15 cellular contexts compared by ENCODE assay signal in genomic region chr10:43254881-43255643, GRCh38. TPM values are rescaled to one million over a fixed set of nuclear protein-coding genes. Genes with fewer than 3 reads are reported as not detected.
DNase-seq lines count a peak whose midpoint lies in the region; ATAC-seq, FAIRE-seq and TF ChIP-seq lines count a peak whose summit lies in the region.
"Had no signal": no experiment of that assay in that cellular context is flagged by ENCODE, and none has a peak within 500 bp of the region (broad histone marks: within the 10 kb centered on the region; RNA-seq: fewer than 3 reads in every experiment).

No MANE protein-coding gene starts in this region.

- 40 to 73% (median 70%) methylated on average over 1 to 12 of the region's 12 CpGs for WGBS in spleen, 5 donors

- DNase-seq in activated CD8-positive, alpha-beta memory T cell treated with anti-CD3 and anti-CD28 coated beads for 24 hours, result peak; percentile 52
- no peak for DNase-seq in activated CD8-positive, alpha-beta memory T cell treated with anti-CD3 and anti-CD28 coated beads, Interleukin-2, amount 50 U/mL, for 4 hours
- DNase-seq in Peyer's patch (peak; percentile 12 to 41 (median 36)), right atrium auricular region (ENCODE audit: low spot score) (peak; percentile 52), spleen (peak; percentile 81), GM19239 (ENCODE audit: insufficient read length, low spot score) (no peak), PC-9 (no peak)
- DNase-seq: esophagus squamous epithelium, NCI-H2081, NCI-H748 treated with DMSO at 0.1 percent for 48 hours, T-helper 9 cell had no signal

- TF ChIP-seq POLR2A in Peyer's patch (IDR thresholded peaks at IDR 0.05) (no peak), spleen (IDR thresholded peaks at IDR 0.05) (no peak)

- no peaks in the 10 kb centered on the region for H4K20me1 ChIP-seq in PC-9 (ENCODE audit: insufficient read depth)

- intact Hi-C loops in spleen (cut with DNase I; ENCODE audit: low total_unique reads), result no loop called here
- intact Hi-C loops in PC-9 (cut with micrococcal nuclease; ENCODE audit: unreplicated experiment), result loop anchor here (10.0 kb wide), 1 partner anchor 390 kb away; no protein-coding TSS in a partner anchor

- ATAC-seq in HG02610 (IDR thresholded peaks at IDR 0.05; ENCODE audit: unreplicated experiment), result no peak

- H3K36me3 ChIP-seq in Peyer's patch (no peaks in the 10 kb centered on the region), right atrium auricular region (no peaks in the 10 kb centered on the region), spleen (no peaks in the 10 kb centered on the region), PC-9 (ENCODE audit: low read depth) (no peaks in the 10 kb centered on the region)
- H3K36me3 ChIP-seq: esophagus squamous epithelium had no signal

- H3F3A ChIP-seq in PC-9 (ENCODE audit: insufficient read depth, low read depth), result no peaks in the 10 kb centered on the region

- H3K27me3 ChIP-seq in Peyer's patch (no peaks in the 10 kb centered on the region), right atrium auricular region (no peaks in the 10 kb centered on the region), spleen (replicated peaks in 1 of 7) (no peaks in the 10 kb centered on the region), PC-9 (ENCODE audit: insufficient read depth, low read depth) (no peaks in the 10 kb centered on the region)
- H3K27me3 ChIP-seq: esophagus squamous epithelium had no signal

- H3K9me2 ChIP-seq in PC-9 (ENCODE audit: insufficient read depth), result no peaks in the 10 kb centered on the region

- H3K79me2 ChIP-seq in PC-9 (ENCODE audit: low read depth), result no peaks in the 10 kb centered on the region

- peak overlapping the region in 1 of 4 donors; percentile 31 for H3K27ac ChIP-seq in Peyer's patch
- H3K27ac ChIP-seq in right atrium auricular region, result no peak overlapping the region
- H3K27ac ChIP-seq in spleen, result peak overlapping the region; percentile 32 to 81 (median 66)
- H3K27ac ChIP-seq in PC-9, result no peak overlapping the region
- H3K27ac ChIP-seq: A549 had no signal

- CTCF ChIA-PET in PC-9 (lab: Charles Lee), result no interaction called here

- H3K4me3 ChIP-seq in Peyer's patch (no peak overlapping the region), right atrium auricular region (no peak overlapping the region), spleen (no peak overlapping the region), PC-9 (no peak overlapping the region)
- H3K4me3 ChIP-seq: A549, esophagus squamous epithelium had no signal

- FAIRE-seq in GM19239 (lab: Jason Lieb, UNC), result no peak
- FAIRE-seq: A549, astrocyte had no signal

- H3K4me1 ChIP-seq in Peyer's patch (no peaks in the 10 kb centered on the region), right atrium auricular region (peaks cover 0 to 16% of the 10 kb centered on the region in 2 donors), spleen (peaks cover 7 to 63% (median 37%) of the 10 kb centered on the region in 6 donors), PC-9 (replicated peaks; ENCODE audit: insufficient read depth) (0 out of 2 replicates have a peak, but pooled peaks cover 7% of the 10 kb centered on the region)
- H3K4me1 ChIP-seq: A549 had no signal

- POLR2A ChIA-PET in PC-9 (lab: Charles Lee; ENCODE audit: unreplicated experiment), result no interaction called here

- H3K9me3 ChIP-seq in Peyer's patch (no peaks in the 10 kb centered on the region), right atrium auricular region (no peaks in the 10 kb centered on the region), spleen (no peaks in the 10 kb centered on the region), PC-9 (ENCODE audit: insufficient read depth, low read depth) (no peaks in the 10 kb centered on the region)
- H3K9me3 ChIP-seq: A549, esophagus squamous epithelium had no signal

- no TSS peak for BruUV-seq in PC-9 (replicated peaks; lab: Mats Ljungman, UMichigan)

- TF ChIP-seq CTCF in Peyer's patch (IDR thresholded peaks at IDR 0.05), result no peak
- TF ChIP-seq CTCF in right atrium auricular region (IDR thresholded peaks at IDR 0.05), result no peak
- no peak for TF ChIP-seq CTCF in spleen (IDR thresholded peaks at IDR 0.05 in 8 of 11, conservative IDR thresholded peaks at IDR 0.05 in 3 of 11)
- no peak for TF ChIP-seq CTCF in PC-9 (conservative IDR thresholded peaks at IDR 0.05)

- H2AFZ ChIP-seq in PC-9, result no peak overlapping the region

- H3K4me2 ChIP-seq in PC-9, result no peak overlapping the region
- H3K4me2 ChIP-seq: A549 had no signal

RNA-seq across cellular contexts. Expression of gene RASGEF1A, which starts 11.8 kb away (rescaled TPM):
- 1 to 10 TPM in 1 of 4 donors, not detected in 3; 3.0 TPM for total RNA-seq in Peyer's patch
- 1 to 10 TPM; 2.9 to 3.0 TPM for total RNA-seq in right atrium auricular region
- 1 to 10 TPM; 2.5 to 7.1 (median 3.6) TPM for total RNA-seq in spleen
- 1 to 10 TPM; 1.9 to 3.1 (median 2.1) TPM for polyA plus RNA-seq in spleen
- 15.4 and 23.9 TPM in 2 replicates for total RNA-seq in PC-9 (2021)
- total RNA-seq: HT-29 had no signal

Comparison
In these comparisons a context has a peak if more than half of its experiments do, and no peak if none do; other contexts are left out.
1. DNase-seq: peak in activated CD8-positive, alpha-beta memory T cell treated with anti-CD3 and anti-CD28 coated beads for 24 hours (single experiment), Peyer's patch (3 of 3), right atrium auricular region (single experiment) and spleen (single experiment); none in activated CD8-positive, alpha-beta memory T cell treated with anti-CD3 and anti-CD28 coated beads, Interleukin-2, amount 50 U/mL, for 4 hours (single experiment), GM19239 (single experiment) and PC-9 (0 of 2).
2. H3K27ac ChIP-seq: peak in spleen (8 of 8); none in right atrium auricular region (0 of 2) and PC-9 (single experiment).